In genomic region chr3:17182158-17182557, GRCh38 we compare ENCODE assay signal across 11 cellular contexts.
DNase-seq lines count a peak whose midpoint lies in the region; ATAC-seq and TF ChIP-seq lines count a peak whose summit lies in the region.
"Had no signal": no experiment of that assay in that cellular context is flagged by ENCODE, and none has a peak within 500 bp of the region (broad histone marks: within the 10 kb centered on the region; RNA-seq: fewer than 3 reads in every experiment).

No MANE protein-coding gene starts in this region.

- H3K4ac ChIP-seq in mesendoderm (ENCODE audit: low read depth, low read length) = no peak overlapping the region

- no peaks in the 10 kb centered on the region for H3K79me2 ChIP-seq in mesendoderm (ENCODE audit: control insufficient read depth, insufficient read depth, low read length)

- H3K27me3 Mint-ChIP-seq in activated naive CD8-positive, alpha-beta T cell = no peaks in the 10 kb centered on the region
- H3K27me3 Mint-ChIP-seq in activated naive CD8-positive, alpha-beta T cell treated with anti-CD3 and anti-CD28 coated beads for 36 hours = no peaks in the 10 kb centered on the region
- H3K27me3 Mint-ChIP-seq in T-helper 1 cell treated with Interleukin-12 subunit alpha and Interleukin-12 subunit beta and Interleukin-4 antibody, amounts not matched to agents 30 μg/mL and 1 μg/mL, for 36 hours (ENCODE audit: low read depth) = peaks cover 12% of the 10 kb centered on the region
- H3K27me3 Mint-ChIP-seq in stimulated activated naive CD8-positive, alpha-beta T cell treated with anti-CD3 and anti-CD28 coated beads, Interleukin-15, amount 100 ng/mL, for 72 hours = no peaks in the 10 kb centered on the region
- H3K27me3 Mint-ChIP-seq in osteocyte (ENCODE audit: unreplicated experiment) = no peaks in the 10 kb centered on the region

- H3K79me1 ChIP-seq in mesendoderm (ENCODE audit: low read length) = no peaks in the 10 kb centered on the region

- H3K4me1 ChIP-seq in mesendoderm (ENCODE audit: control insufficient read depth, low read depth, low read length) = no peaks in the 10 kb centered on the region

- peak; percentile 75 for ATAC-seq in HG02885 (IDR thresholded peaks at IDR 0.05; ENCODE audit: poor library complexity, unreplicated experiment)
- ATAC-seq in stimulated activated naive CD8-positive, alpha-beta T cell treated with anti-CD3 and anti-CD28 coated beads, Interleukin-15, amount 100 ng/mL, for 72 hours = peak; percentile 74

- H3K4me1 Mint-ChIP-seq in activated naive CD8-positive, alpha-beta T cell (ENCODE audit: low read depth) = peaks cover 31% of the 10 kb centered on the region
- H3K4me1 Mint-ChIP-seq in activated naive CD8-positive, alpha-beta T cell treated with anti-CD3 and anti-CD28 coated beads for 36 hours = peaks cover 37% of the 10 kb centered on the region
- H3K4me1 Mint-ChIP-seq in T-helper 1 cell treated with Interleukin-12 subunit alpha and Interleukin-12 subunit beta and Interleukin-4 antibody, amounts not matched to agents 30 μg/mL and 1 μg/mL, for 36 hours (ENCODE audit: low read depth) = peaks cover 26% of the 10 kb centered on the region
- H3K4me1 Mint-ChIP-seq in stimulated activated naive CD8-positive, alpha-beta T cell treated with anti-CD3 and anti-CD28 coated beads, Interleukin-15, amount 100 ng/mL, for 72 hours = peaks cover 36% of the 10 kb centered on the region
- H3K4me1 Mint-ChIP-seq in osteocyte (ENCODE audit: unreplicated experiment) = peaks cover 2% of the 10 kb centered on the region

- no peak overlapping the region for H3K4me2 ChIP-seq in mesendoderm (ENCODE audit: low read length)

- H3K56ac ChIP-seq in mesendoderm (ENCODE audit: low read length) = no peak overlapping the region

- H3K36me3 ChIP-seq in mesendoderm (ENCODE audit: control insufficient read depth, insufficient read depth, low read length) = no peaks in the 10 kb centered on the region

- H2BK120ac ChIP-seq in mesendoderm (ENCODE audit: low read depth, low read length) = no peak overlapping the region

- H2BK15ac ChIP-seq in mesendoderm (replicated peaks; ENCODE audit: low read depth) = no peak overlapping the region

- H3K4me3 ChIP-seq in mesendoderm (ENCODE audit: low read length) = no peak overlapping the region

- no peaks in the 10 kb centered on the region for H3K9me3 Mint-ChIP-seq in activated naive CD8-positive, alpha-beta T cell (ENCODE audit: low read depth)
- H3K9me3 Mint-ChIP-seq in activated naive CD8-positive, alpha-beta T cell treated with anti-CD3 and anti-CD28 coated beads for 36 hours = no peaks in the 10 kb centered on the region
- no peaks in the 10 kb centered on the region for H3K9me3 Mint-ChIP-seq in T-helper 1 cell treated with Interleukin-12 subunit alpha and Interleukin-12 subunit beta and Interleukin-4 antibody, amounts not matched to agents 30 μg/mL and 1 μg/mL, for 36 hours
- H3K9me3 Mint-ChIP-seq in stimulated activated naive CD8-positive, alpha-beta T cell treated with anti-CD3 and anti-CD28 coated beads, Interleukin-15, amount 100 ng/mL, for 72 hours = no peaks in the 10 kb centered on the region
- H3K9me3 Mint-ChIP-seq in osteocyte (ENCODE audit: unreplicated experiment) = no peaks in the 10 kb centered on the region

- H2AK5ac ChIP-seq in mesendoderm (ENCODE audit: low read length) = no peak overlapping the region

- H4K8ac ChIP-seq in mesendoderm (ENCODE audit: low read depth, low read length) = no peak overlapping the region

- H3K4me3 Mint-ChIP-seq in activated naive CD8-positive, alpha-beta T cell = peak overlapping the region; percentile 35
- H3K4me3 Mint-ChIP-seq in activated naive CD8-positive, alpha-beta T cell treated with anti-CD3 and anti-CD28 coated beads for 36 hours = no peak overlapping the region
- H3K4me3 Mint-ChIP-seq in T-helper 1 cell treated with Interleukin-12 subunit alpha and Interleukin-12 subunit beta and Interleukin-4 antibody, amounts not matched to agents 30 μg/mL and 1 μg/mL, for 36 hours = peak overlapping the region; percentile 49
- peak overlapping the region; percentile 53 to 63 for H3K4me3 Mint-ChIP-seq in stimulated activated naive CD8-positive, alpha-beta T cell treated with anti-CD3 and anti-CD28 coated beads, Interleukin-15, amount 100 ng/mL, for 72 hours
- no peak overlapping the region for H3K4me3 Mint-ChIP-seq in osteocyte (ENCODE audit: unreplicated experiment)

- peaks cover 9% of the 10 kb centered on the region for H3K36me3 Mint-ChIP-seq in activated naive CD8-positive, alpha-beta T cell
- peaks cover 31% of the 10 kb centered on the region for H3K36me3 Mint-ChIP-seq in activated naive CD8-positive, alpha-beta T cell treated with anti-CD3 and anti-CD28 coated beads for 36 hours
- peaks cover 9% of the 10 kb centered on the region for H3K36me3 Mint-ChIP-seq in T-helper 1 cell treated with Interleukin-12 subunit alpha and Interleukin-12 subunit beta and Interleukin-4 antibody, amounts not matched to agents 30 μg/mL and 1 μg/mL, for 36 hours (ENCODE audit: low read depth)
- H3K36me3 Mint-ChIP-seq in osteocyte (ENCODE audit: unreplicated experiment) = peaks cover 6% of the 10 kb centered on the region

- no peak overlapping the region for H3K27ac ChIP-seq in mesendoderm (ENCODE audit: low read depth, low read length)

- no peak overlapping the region for H3K9ac ChIP-seq in mesendoderm (ENCODE audit: low read length)

- no peak overlapping the region for H3K27ac Mint-ChIP-seq in activated naive CD8-positive, alpha-beta T cell
- H3K27ac Mint-ChIP-seq in activated naive CD8-positive, alpha-beta T cell treated with anti-CD3 and anti-CD28 coated beads for 36 hours = no peak overlapping the region
- no peak overlapping the region for H3K27ac Mint-ChIP-seq in T-helper 1 cell treated with Interleukin-12 subunit alpha and Interleukin-12 subunit beta and Interleukin-4 antibody, amounts not matched to agents 30 μg/mL and 1 μg/mL, for 36 hours
- peak overlapping the region in 1 of 2 donors; percentile 58 for H3K27ac Mint-ChIP-seq in stimulated activated naive CD8-positive, alpha-beta T cell treated with anti-CD3 and anti-CD28 coated beads, Interleukin-15, amount 100 ng/mL, for 72 hours
- H3K27ac Mint-ChIP-seq in osteocyte (ENCODE audit: unreplicated experiment) = no peak overlapping the region

- H3K27me3 ChIP-seq in mesendoderm (ENCODE audit: insufficient read depth, low read length, poor library complexity) = no peaks in the 10 kb centered on the region

- no peak overlapping the region for H2BK5ac ChIP-seq in mesendoderm (ENCODE audit: low read length)

- H4K5ac ChIP-seq in mesendoderm (ENCODE audit: low read length) = no peak overlapping the region

- DNase-seq in activated naive CD8-positive, alpha-beta T cell treated with anti-CD3 and anti-CD28 coated beads for 36 hours = no peak
- DNase-seq in stimulated activated naive CD8-positive, alpha-beta T cell treated with anti-CD3 and anti-CD28 coated beads, Interleukin-15, amount 100 ng/mL, for 72 hours = no peak
- DNase-seq in mesendoderm (no peak), osteocyte (ENCODE audit: extremely low spot score, unreplicated experiment) (no peak), NOMO-1 treated with DMSO at 0.1 percent for 48 hours (lab: John Stamatoyannopoulos, UW; ENCODE audit: unreplicated experiment) (no peak)
- DNase-seq: ACHN, dermis blood vessel endothelial cell, SW 1271 had no signal

- TF ChIP-seq CTCF in osteocyte (IDR thresholded peaks at IDR 0.05) = no peak

- H3K18ac ChIP-seq in mesendoderm (ENCODE audit: low read length) = no peak overlapping the region

- no CpG with 5 or more reads among the region's 5 CpGs for WGBS in mesendoderm (ENCODE audit: extremely low coverage, insufficient coverage, low lambda C conversion rate)

- no peak overlapping the region for H3K23ac ChIP-seq in mesendoderm (ENCODE audit: low read length)

Comparison
In these comparisons a context has a peak if more than half of its experiments do, and no peak if none do; other contexts are left out.
1. H3K4me3 Mint-ChIP-seq: peak in activated naive CD8-positive, alpha-beta T cell (single experiment), T-helper 1 cell treated with Interleukin-12 subunit alpha and Interleukin-12 subunit beta and Interleukin-4 antibody, amounts not matched to agents 30 μg/mL and 1 μg/mL, for 36 hours (single experiment) and stimulated activated naive CD8-positive, alpha-beta T cell treated with anti-CD3 and anti-CD28 coated beads, Interleukin-15, amount 100 ng/mL, for 72 hours (2 of 2); none in activated naive CD8-positive, alpha-beta T cell treated with anti-CD3 and anti-CD28 coated beads for 36 hours (single experiment) and osteocyte (single experiment).